ENCODE assay signal across 11 cellular contexts in genomic region chr15:56964182-56964581, GRCh38. TPM values are rescaled to one million over a fixed set of nuclear protein-coding genes. Genes with fewer than 3 reads are reported as not detected.
A peak's percentile ranks its signal among the peaks of the same experiment; 100 is the strongest.
DNase-seq lines count a peak whose midpoint lies in the region; ATAC-seq, FAIRE-seq and TF ChIP-seq lines count a peak whose summit lies in the region.
"Had no signal": no experiment of that assay in that cellular context is flagged by ENCODE, and none has a peak within 500 bp of the region (broad histone marks: within the 10 kb centered on the region; RNA-seq: fewer than 3 reads in every experiment).

No MANE protein-coding gene starts in this region.

- no peak for ATAC-seq in CD8-positive, alpha-beta T cell
- ATAC-seq in HG02610 (IDR thresholded peaks at IDR 0.05; ENCODE audit: unreplicated experiment) (peak; percentile 49), GM18502 (IDR thresholded peaks at IDR 0.05; ENCODE audit: poor library complexity, unreplicated experiment) (no peak)

- H2BK5ac ChIP-seq in mesenchymal stem cell (ENCODE audit: low read depth, low read length, poor library complexity, severe bottlenecking) = no peak overlapping the region

- H3K4ac ChIP-seq in mesenchymal stem cell (ENCODE audit: low read depth in 1 of 2, low read length in 2 of 2) = no peak overlapping the region

- no peak overlapping the region for H2BK15ac ChIP-seq in mesenchymal stem cell (ENCODE audit: low read depth, poor library complexity, severe bottlenecking)

- WGBS in mesenchymal stem cell = 69% methylated on average over 1 of the region's 1 CpG

- POLR2A ChIA-PET in CD8-positive, alpha-beta T cell (lab: Charles Lee) = interaction anchor here (0.6 to 0.7 kb wide), 2 partner anchors 201 to 757 kb away, joined by 3 read pairs; no protein-coding TSS in a partner anchor

- no peak for DNase-seq in CD8-positive, alpha-beta T cell
- DNase-seq in ascending aorta (ENCODE audit: low spot score in 2 of 2) (no peak), mesenchymal stem cell (peak; percentile 69), T1000 (lab: John Stamatoyannopoulos, UW) (no peak), occipital lobe (lab: John Stamatoyannopoulos, UW) (no peak), kidney (no peak)
- DNase-seq: effector CD8-positive, alpha-beta T cell; H7 had no signal

- no peak overlapping the region for H4K8ac ChIP-seq in mesenchymal stem cell (ENCODE audit: low read length)

- no peaks in the 10 kb centered on the region for H3K9me3 ChIP-seq in CD8-positive, alpha-beta T cell (ENCODE audit: low read length)
- no peaks in the 10 kb centered on the region for H3K9me3 ChIP-seq in ascending aorta
- no peaks in the 10 kb centered on the region for H3K9me3 ChIP-seq in mesenchymal stem cell (ENCODE audit: control insufficient read depth, low read length)
- no peaks in the 10 kb centered on the region for H3K9me3 ChIP-seq in kidney (ENCODE audit: control insufficient read depth in 1 of 2, low read length in 2 of 2)

- H3K27ac ChIP-seq in CD8-positive, alpha-beta T cell (ENCODE audit: low read depth, low read length) = no peak overlapping the region
- H3K27ac ChIP-seq in ascending aorta = peak overlapping the region; percentile 12 to 24
- H3K27ac ChIP-seq in mesenchymal stem cell (ENCODE audit: low read length, poor library complexity, severe bottlenecking) = no peak overlapping the region
- no peak overlapping the region for H3K27ac ChIP-seq in kidney (ENCODE audit: low read depth in 2 of 2, low read length in 2 of 2)
- H3K27ac ChIP-seq: RWPE1 had no signal

- intact Hi-C loops in CD8-positive, alpha-beta T cell (cut with DNase I, micrococcal nuclease) = no loop called here
- intact Hi-C loops in ascending aorta (cut with DNase I) (no loop called here), kidney (cut with DNase I) (no loop called here)

- peaks cover 60% of the 10 kb centered on the region for H3K4me1 Mint-ChIP-seq in CD8-positive, alpha-beta T cell (ENCODE audit: low read depth)

- FAIRE-seq in kidney (lab: Jason Lieb, UNC) = no peak

- no peaks in the 10 kb centered on the region for H3K36me3 ChIP-seq in CD8-positive, alpha-beta T cell (ENCODE audit: insufficient read depth, low read length)
- no peaks in the 10 kb centered on the region for H3K36me3 ChIP-seq in ascending aorta
- no peaks in the 10 kb centered on the region for H3K36me3 ChIP-seq in mesenchymal stem cell (ENCODE audit: control insufficient read depth in 1 of 2, insufficient read depth in 2 of 2, low read depth in 1 of 2, low read length in 2 of 2)
- no peaks in the 10 kb centered on the region for H3K36me3 ChIP-seq in kidney (ENCODE audit: control insufficient read depth in 1 of 2, insufficient read depth in 2 of 2, low read length in 2 of 2)

- no peak overlapping the region for H3K23ac ChIP-seq in mesenchymal stem cell (ENCODE audit: low read length in 2 of 2)

- H3K18ac ChIP-seq in mesenchymal stem cell (ENCODE audit: low read depth in 1 of 2, low read length in 2 of 2) = no peak overlapping the region

- H3K9ac ChIP-seq in mesenchymal stem cell (ENCODE audit: low read length) = no peak overlapping the region
- no peak overlapping the region for H3K9ac ChIP-seq in kidney (ENCODE audit: low read length in 2 of 2)

- no peak overlapping the region for H2AFZ ChIP-seq in mesenchymal stem cell (ENCODE audit: low read depth, low read length)

- no peaks in the 10 kb centered on the region for H3K79me1 ChIP-seq in mesenchymal stem cell (replicated peaks; ENCODE audit: low read length, poor library complexity, severe bottlenecking)

- H2BK120ac ChIP-seq in mesenchymal stem cell (ENCODE audit: low read depth, low read length) = no peak overlapping the region

- H3K14ac ChIP-seq in mesenchymal stem cell (ENCODE audit: low read length in 2 of 2) = no peak overlapping the region

- no peaks in the 10 kb centered on the region for H3K27me3 ChIP-seq in CD8-positive, alpha-beta T cell (ENCODE audit: insufficient read depth, low read length)
- H3K27me3 ChIP-seq in ascending aorta (no peaks in the 10 kb centered on the region), mesenchymal stem cell (ENCODE audit: control insufficient read depth in 1 of 2, insufficient read depth in 1 of 2, low read length in 2 of 2) (no peaks in the 10 kb centered on the region)

- H3K4me3 Mint-ChIP-seq in CD8-positive, alpha-beta T cell = no peak overlapping the region

- no peak overlapping the region for H3K4me3 ChIP-seq in CD8-positive, alpha-beta T cell (ENCODE audit: low read depth, low read length)
- H3K4me3 ChIP-seq in ascending aorta (no peak overlapping the region), mesenchymal stem cell (ENCODE audit: insufficient read depth in 1 of 2, low read depth in 1 of 2, low read length in 2 of 2) (no peak overlapping the region), kidney (ENCODE audit: low read length in 2 of 2) (no peak overlapping the region)

- H2BK12ac ChIP-seq in mesenchymal stem cell (ENCODE audit: low read length in 2 of 2) = no peak overlapping the region

- no peak for TF ChIP-seq CTCF in CD8-positive, alpha-beta T cell (IDR thresholded peaks at IDR 0.05)
- TF ChIP-seq CTCF in ascending aorta (IDR thresholded peaks at IDR 0.05) (no peak), kidney (IDR thresholded peaks at IDR 0.05; ENCODE audit: borderline replicate concordance, extremely low read depth, insufficient read depth) (no peak)

- H3K27ac Mint-ChIP-seq in CD8-positive, alpha-beta T cell = peak overlapping the region; percentile 19

- no peaks in the 10 kb centered on the region for H3K9me3 Mint-ChIP-seq in CD8-positive, alpha-beta T cell

- H3K4me1 ChIP-seq in CD8-positive, alpha-beta T cell (ENCODE audit: insufficient read depth, low read length) = peaks cover 22% of the 10 kb centered on the region
- H3K4me1 ChIP-seq in ascending aorta (peaks cover 0 to 21% of the 10 kb centered on the region in 2 donors), mesenchymal stem cell (ENCODE audit: control insufficient read depth, insufficient read depth, low read depth, low read length) (peaks cover 1% of the 10 kb centered on the region), kidney (ENCODE audit: control insufficient read depth in 1 of 2, insufficient read depth in 1 of 2, low read depth in 1 of 2, low read length in 2 of 2) (peaks cover 8 to 9% of the 10 kb centered on the region in 2 donors)

- H3K4me2 ChIP-seq in mesenchymal stem cell (ENCODE audit: low read length, poor library complexity, severe bottlenecking) = no peak overlapping the region

- CTCF ChIA-PET in CD8-positive, alpha-beta T cell (lab: Charles Lee) = no interaction called here

- no peaks in the 10 kb centered on the region for H3K36me3 Mint-ChIP-seq in CD8-positive, alpha-beta T cell

- H2AK5ac ChIP-seq in mesenchymal stem cell (ENCODE audit: low read length, severe bottlenecking) = no peak overlapping the region

- H3K27me3 Mint-ChIP-seq in CD8-positive, alpha-beta T cell (ENCODE audit: low read depth) = no peaks in the 10 kb centered on the region

- no peak overlapping the region for H4K91ac ChIP-seq in mesenchymal stem cell (ENCODE audit: low read length)

RNA-seq across cellular contexts. Expression of gene TCF12, which starts 45.7 kb away (rescaled TPM):
- 10 to 100 TPM; 45.0 to 47.2 TPM for total RNA-seq in CD8-positive, alpha-beta T cell
- 144 TPM for total RNA-seq in ascending aorta
- 43.3 TPM for polyA plus RNA-seq in mesenchymal stem cell (2013, experiment 1 of 2)
- polyA plus RNA-seq in mesenchymal stem cell (2013, experiment 2 of 2) = 41.8 TPM
- 143 TPM for total RNA-seq in occipital lobe
- 116 TPM for total RNA-seq in kidney
- polyA plus RNA-seq in kidney (ENCODE audit: insufficient read depth, low read depth, low replicate concordance) = 16.3 TPM

Comparison
In these comparisons a context has a peak if more than half of its experiments do, and no peak if none do; other contexts are left out.
1. H3K27ac ChIP-seq: peak in ascending aorta (2 of 2); none in CD8-positive, alpha-beta T cell (single experiment), mesenchymal stem cell (single experiment) and kidney (0 of 2).